24 cellular contexts compared by ENCODE assay signal in genomic region chr9:4349841-4350418, GRCh38.
"Had no signal": no experiment of that assay in that cellular context is flagged by ENCODE, and none has a peak within 500 bp of the region (broad histone marks: within the 10 kb centered on the region; RNA-seq: fewer than 3 reads in every experiment).

No MANE protein-coding gene starts in this region.

- H3K4me2 ChIP-seq: smooth muscle cell had no signal

- H3K4me1 Mint-ChIP-seq: natural killer cell; stimulated activated naive B cell treated with anti-CD40 and anti-IgM and Interleukin-4, amounts not matched to agents 10 μg/mL and 1 μg/mL and 100 μg/mL, for 72 hours had no signal

- H3K36me3 ChIP-seq: neutrophil, pancreas, prostate gland, sigmoid colon, stomach, tibial artery had no signal

- H3K4me1 ChIP-seq: pancreas, prostate gland, sigmoid colon, stomach, tibial artery had no signal

- H3K27ac Mint-ChIP-seq: activated naive CD4-positive, alpha-beta T cell treated with anti-CD3 and anti-CD28 coated beads, Interleukin-2, amount 50 U/mL, for 72 hours; activated T-cell treated with anti-CD3 and anti-CD28 coated beads, Interleukin-2, amount 50 U/mL, for 72 hours; natural killer cell; stimulated activated naive B cell treated with anti-CD40 and anti-IgM and Interleukin-4, amounts not matched to agents 10 μg/mL and 1 μg/mL and 100 μg/mL, for 72 hours had no signal

- H3K27me3 ChIP-seq: neutrophil, pancreas, sigmoid colon, stomach, tibial artery had no signal

- H3K9me3 Mint-ChIP-seq: activated T-cell treated with anti-CD3 and anti-CD28 coated beads, Interleukin-2, amount 50 U/mL, for 72 hours; natural killer cell had no signal

- H3K36me3 Mint-ChIP-seq: natural killer cell; stimulated activated naive B cell treated with anti-CD40 and anti-IgM and Interleukin-4, amounts not matched to agents 10 μg/mL and 1 μg/mL and 100 μg/mL, for 72 hours had no signal

- H3K9me3 ChIP-seq: neutrophil, pancreas, prostate gland, sigmoid colon, stomach, tibial artery had no signal

- H3K27ac ChIP-seq: epithelial cell of prostate, neutrophil, pancreas, prostate gland, sigmoid colon, stomach, tibial artery had no signal

- DNase-seq: activated CD4-positive, alpha-beta T cell treated with anti-CD3 and anti-CD28 coated beads, Interleukin-2, amount 50 U/mL, for 1 hour; activated naive CD4-positive, alpha-beta T cell; activated T-cell treated with anti-CD3 and anti-CD28 coated beads for 4 hours; activated T-cell treated with anti-CD3 and anti-CD28 coated beads, Interleukin-2, amount 50 U/mL, for 72 hours; dermis blood vessel endothelial cell; effector CD4-positive, alpha-beta T cell; glutamatergic neuron; left cardiac atrium; midbrain; natural killer cell; pancreas; retina; sigmoid colon; stimulated activated CD4-positive, alpha-beta T cell treated with anti-CD3 and anti-CD28 coated beads, Interleukin-1b, Interleukin-23, amount 100 ng/mL, for 48 hours; stimulated activated CD4-positive, alpha-beta T cell treated with anti-CD3 and anti-CD28 coated beads, Interleukin-4, amount 100 ng/mL, for 4 hours; stimulated activated CD8-positive, alpha-beta memory T cell treated with anti-CD3 and anti-CD28 coated beads, Interleukin-4, amount 100 ng/mL, for 48 hours; stimulated activated naive B cell treated with anti-CD40 and anti-IgM and Interleukin-4, amounts not matched to agents 10 μg/mL and 1 μg/mL and 100 μg/mL, for 72 hours; stomach; tibial artery had no signal

- H3K4me3 Mint-ChIP-seq: activated T-cell treated with anti-CD3 and anti-CD28 coated beads, Interleukin-2, amount 50 U/mL, for 72 hours; natural killer cell; stimulated activated naive B cell treated with anti-CD40 and anti-IgM and Interleukin-4, amounts not matched to agents 10 μg/mL and 1 μg/mL and 100 μg/mL, for 72 hours had no signal

- H3K4me3 ChIP-seq: pancreas, prostate gland, sigmoid colon, smooth muscle cell, stomach, tibial artery had no signal

- ATAC-seq: activated naive CD4-positive, alpha-beta T cell treated with anti-CD3 and anti-CD28 coated beads, Interleukin-2, amount 50 U/mL, for 72 hours; activated T-cell treated with anti-CD3 and anti-CD28 coated beads, Interleukin-2, amount 50 U/mL, for 72 hours; left cardiac atrium; natural killer cell; pancreas; stimulated activated naive B cell treated with anti-CD40 and anti-IgM and Interleukin-4, amounts not matched to agents 10 μg/mL and 1 μg/mL and 100 μg/mL, for 72 hours had no signal
